16 cellular contexts compared by ENCODE assay signal in genomic region chr13:78409172-78409571, GRCh38.
DNase-seq lines count a peak whose midpoint lies in the region; ATAC-seq and TF ChIP-seq lines count a peak whose summit lies in the region.
"Had no signal": no experiment of that assay in that cellular context is flagged by ENCODE, and none has a peak within 500 bp of the region (broad histone marks: within the 10 kb centered on the region; RNA-seq: fewer than 3 reads in every experiment).

No MANE protein-coding gene starts in this region.

- TF ChIP-seq CTCF in 22Rv1 (IDR thresholded peaks at IDR 0.05) = peak; percentile 24
- TF ChIP-seq CTCF in Loucy (conservative IDR thresholded peaks at IDR 0.05; ENCODE audit: low read length) = peak; percentile 40
- no peak for TF ChIP-seq CTCF in uterus (IDR thresholded peaks at IDR 0.05)
- TF ChIP-seq CTCF in type B pancreatic cell (conservative IDR thresholded peaks at IDR 0.05) = no peak

- ATAC-seq in GM19395 (IDR thresholded peaks at IDR 0.05; ENCODE audit: unreplicated experiment) = peak; percentile 63
- peak; percentile 70 for ATAC-seq in HG02884 (IDR thresholded peaks at IDR 0.05; ENCODE audit: unreplicated experiment)

- H3K27ac Mint-ChIP-seq in activated naive CD8-positive, alpha-beta T cell treated with anti-CD3 and anti-CD28 coated beads for 36 hours = no peak overlapping the region
- H3K27ac Mint-ChIP-seq in type B pancreatic cell = no peak overlapping the region

- H2AFZ ChIP-seq in Loucy (ENCODE audit: low read length) = 0 out of 2 replicates have a peak overlapping the region, but pooled peaks have one; percentile 20

- H3F3A ChIP-seq in Loucy (ENCODE audit: low read depth) = no peaks in the 10 kb centered on the region

- TF ChIP-seq POLR2A in uterus (IDR thresholded peaks at IDR 0.05) = no peak

- H3K9me2 ChIP-seq in Loucy (replicated peaks; ENCODE audit: low read depth, low read length) = no peaks in the 10 kb centered on the region

- no peaks in the 10 kb centered on the region for H3K9me3 ChIP-seq in Loucy (ENCODE audit: insufficient read depth, low read depth, low read length)
- H3K9me3 ChIP-seq in uterus = no peaks in the 10 kb centered on the region
- H3K9me3 ChIP-seq: neutrophil, spleen, tibial nerve had no signal

- H3K4me3 Mint-ChIP-seq in activated naive CD8-positive, alpha-beta T cell treated with anti-CD3 and anti-CD28 coated beads for 36 hours = no peak overlapping the region
- no peak overlapping the region for H3K4me3 Mint-ChIP-seq in type B pancreatic cell

- H3K9me3 Mint-ChIP-seq in activated naive CD8-positive, alpha-beta T cell treated with anti-CD3 and anti-CD28 coated beads for 36 hours = no peaks in the 10 kb centered on the region
- H3K9me3 Mint-ChIP-seq in type B pancreatic cell = no peaks in the 10 kb centered on the region

- H3K27ac ChIP-seq in 22Rv1 = no peak overlapping the region
- no peak overlapping the region for H3K27ac ChIP-seq in uterus
- H3K27ac ChIP-seq: cardiac muscle cell, epithelial cell of prostate, neutrophil, spleen, tibial nerve had no signal

- intact Hi-C loops in uterus (cut with DNase I; ENCODE audit: low total_unique reads) = no loop called here

- H3K27me3 ChIP-seq in Loucy (ENCODE audit: insufficient read depth, low read length, poor library complexity, severe bottlenecking) (no peaks in the 10 kb centered on the region), uterus (no peaks in the 10 kb centered on the region)
- H3K27me3 ChIP-seq: cardiac muscle cell, neutrophil, spleen, tibial nerve had no signal

- H3K4me3 ChIP-seq in Loucy (ENCODE audit: low read length, poor library complexity, severe bottlenecking) (no peak overlapping the region), uterus (no peak overlapping the region)
- H3K4me3 ChIP-seq: cardiac muscle cell, spleen, tibial nerve had no signal

- no peaks in the 10 kb centered on the region for H3K36me3 Mint-ChIP-seq in activated naive CD8-positive, alpha-beta T cell treated with anti-CD3 and anti-CD28 coated beads for 36 hours
- H3K36me3 Mint-ChIP-seq in type B pancreatic cell = no peaks in the 10 kb centered on the region

- no peak overlapping the region for H3K4me2 ChIP-seq in Loucy (ENCODE audit: low read depth, low read length, poor library complexity, severe bottlenecking)

- no peak overlapping the region for H3K9ac ChIP-seq in Loucy (ENCODE audit: low read depth, low read length, poor library complexity, severe bottlenecking)

- H3K27me3 Mint-ChIP-seq in activated naive CD8-positive, alpha-beta T cell treated with anti-CD3 and anti-CD28 coated beads for 36 hours = peaks cover 11% of the 10 kb centered on the region
- no peaks in the 10 kb centered on the region for H3K27me3 Mint-ChIP-seq in type B pancreatic cell

- no peaks in the 10 kb centered on the region for H4K20me1 ChIP-seq in Loucy (ENCODE audit: insufficient read depth, low read length, poor library complexity, severe bottlenecking)

- DNase-seq in uterus = no peak
- DNase-seq in activated naive CD8-positive, alpha-beta T cell treated with anti-CD3 and anti-CD28 coated beads for 36 hours = no peak
- no peak for DNase-seq in type B pancreatic cell (ENCODE audit: extremely low spot score, unreplicated experiment)
- no peak for DNase-seq in DMS 273 (lab: John Stamatoyannopoulos, UW; ENCODE audit: unreplicated experiment)
- DNase-seq: DMS153, hypothalamus, NCI-H1694 treated with DMSO at 0.1 percent for 48 hours, spleen had no signal

- H3K36me3 ChIP-seq in Loucy (ENCODE audit: insufficient read depth, low read length) (no peaks in the 10 kb centered on the region), uterus (no peaks in the 10 kb centered on the region)
- H3K36me3 ChIP-seq: cardiac muscle cell, neutrophil, spleen, tibial nerve had no signal

- H3K4me1 ChIP-seq in Loucy (ENCODE audit: insufficient read depth, low read length, poor library complexity, severe bottlenecking) (peaks cover 11% of the 10 kb centered on the region), uterus (no peaks in the 10 kb centered on the region)
- H3K4me1 ChIP-seq: spleen, tibial nerve had no signal

- no peaks in the 10 kb centered on the region for H3K4me1 Mint-ChIP-seq in activated naive CD8-positive, alpha-beta T cell treated with anti-CD3 and anti-CD28 coated beads for 36 hours
- H3K4me1 Mint-ChIP-seq in type B pancreatic cell (ENCODE audit: unreplicated experiment) = no peaks in the 10 kb centered on the region

- H3K79me2 ChIP-seq in Loucy (ENCODE audit: insufficient read depth, low read length) = no peaks in the 10 kb centered on the region

Comparison
In these comparisons a context has a peak if more than half of its experiments do, and no peak if none do; other contexts are left out.
1. CTCF ChIP-seq: peak in 22Rv1 (single experiment) and Loucy (single experiment); none in uterus (0 of 4) and type B pancreatic cell (single experiment).